10 cellular contexts compared by ENCODE assay signal in genomic region chr12:46493352-46494209, GRCh38.
A peak's percentile ranks its signal among the peaks of the same experiment; 100 is the strongest.
DNase-seq lines count a peak whose midpoint lies in the region; ATAC-seq, FAIRE-seq and TF ChIP-seq lines count a peak whose summit lies in the region.
"Had no signal": no experiment of that assay in that cellular context is flagged by ENCODE, and none has a peak within 500 bp of the region (broad histone marks: within the 10 kb centered on the region; RNA-seq: fewer than 3 reads in every experiment).

No MANE protein-coding gene starts in this region.

- WGBS in GM23248 (ENCODE audit: low coverage in 1 of 2, low lambda C conversion rate in 2 of 2, missing lambda C conversion rate in 2 of 2), 2 experiments = 41 to 48% methylated on average over 6 of the region's 6 CpGs

- in situ Hi-C loops in GM23248 (cut with MboI) = no loop called here

- H3K9ac ChIP-seq in GM23248 (peak overlapping the region; percentile 46), skeletal muscle satellite cell (ENCODE audit: low read depth, low read length) (peak overlapping the region; percentile 71), kidney (ENCODE audit: low read length in 2 of 2) (no peak overlapping the region)

- H3K9me3 ChIP-seq in GM23248 (ENCODE audit: low read depth) (no peaks in the 10 kb centered on the region), SJCRH30 (replicated peaks) (no peaks in the 10 kb centered on the region), skeletal muscle satellite cell (replicated peaks; ENCODE audit: low read length) (no peaks in the 10 kb centered on the region), kidney (ENCODE audit: control insufficient read depth in 1 of 2, low read length in 2 of 2) (no peaks in the 10 kb centered on the region)

- no peak for DNase-seq in GM23248
- DNase-seq in SJCRH30 = no peak
- DNase-seq in fibroblast of gingiva (ENCODE audit: low read depth) = peak; percentile 70
- DNase-seq in kidney = no peak
- DNase-seq in Kasumi-1 (lab: John Stamatoyannopoulos, UW) = no peak
- DNase-seq in SKM-1 (lab: John Stamatoyannopoulos, UW; ENCODE audit: unreplicated experiment) = no peak
- DNase-seq: activated CD8-positive, alpha-beta T cell treated with anti-CD3 and anti-CD28 coated beads, Interleukin-2, amount 10 ng/mL, durations not matched to agents 7 days and 5 days; retina had no signal

- H3K4me2 ChIP-seq in GM23248 (ENCODE audit: unreplicated experiment) = peak overlapping the region; percentile 81
- peak overlapping the region; percentile 64 for H3K4me2 ChIP-seq in skeletal muscle satellite cell (ENCODE audit: low read length)

- peak overlapping the region; percentile 63 for H3K4me3 ChIP-seq in GM23248
- peak overlapping the region; percentile 0; the same call in 1 of the 2 replicates for H3K4me3 ChIP-seq in SJCRH30
- peak overlapping the region; percentile 6 for H3K4me3 ChIP-seq in skeletal muscle satellite cell (ENCODE audit: low read length)
- H3K4me3 ChIP-seq in kidney (ENCODE audit: low read length in 2 of 2) = no peak overlapping the region

- H3K9me2 ChIP-seq in GM23248 (ENCODE audit: insufficient read depth) = no peaks in the 10 kb centered on the region

- H3K27ac ChIP-seq in GM23248 = peak overlapping the region; percentile 54
- peak overlapping the region; percentile 64 for H3K27ac ChIP-seq in SJCRH30
- peak overlapping the region in 1 of 2 donors; percentile 32 for H3K27ac ChIP-seq in kidney (ENCODE audit: low read depth in 2 of 2, low read length in 2 of 2)

- no peaks in the 10 kb centered on the region for H4K20me1 ChIP-seq in GM23248 (ENCODE audit: insufficient read depth)

- no peak for ATAC-seq in HG03045 (IDR thresholded peaks at IDR 0.05; ENCODE audit: unreplicated experiment)
- ATAC-seq: activated CD8-positive, alpha-beta T cell treated with anti-CD3 and anti-CD28 coated beads, Interleukin-2, amount 10 ng/mL, durations not matched to agents 7 days and 5 days had no signal

- intact Hi-C loops in kidney (cut with DNase I) = no loop called here

- H3K79me2 ChIP-seq in GM23248 (ENCODE audit: insufficient read depth) = peaks cover 20% of the 10 kb centered on the region; the same call in 1 of the 2 replicates

- no peak for FAIRE-seq in kidney (lab: Jason Lieb, UNC)

- peaks cover 62% of the 10 kb centered on the region for H3K4me1 ChIP-seq in GM23248 (ENCODE audit: insufficient read depth)
- peaks cover 40% of the 10 kb centered on the region for H3K4me1 ChIP-seq in SJCRH30
- H3K4me1 ChIP-seq in skeletal muscle satellite cell (ENCODE audit: control insufficient read depth, insufficient read depth, low read length) = peaks cover 52% of the 10 kb centered on the region
- H3K4me1 ChIP-seq in kidney (ENCODE audit: control insufficient read depth in 1 of 2, insufficient read depth in 1 of 2, low read depth in 1 of 2, low read length in 2 of 2) = no peaks in the 10 kb centered on the region

- no peaks in the 10 kb centered on the region for H3K36me3 ChIP-seq in GM23248 (ENCODE audit: low read depth)
- H3K36me3 ChIP-seq in SJCRH30 = no peaks in the 10 kb centered on the region
- no peaks in the 10 kb centered on the region for H3K36me3 ChIP-seq in skeletal muscle satellite cell (ENCODE audit: insufficient read depth, low read length)
- no peaks in the 10 kb centered on the region for H3K36me3 ChIP-seq in kidney (ENCODE audit: control insufficient read depth in 1 of 2, insufficient read depth in 2 of 2, low read length in 2 of 2)

- TF ChIP-seq CTCF in kidney (IDR thresholded peaks at IDR 0.05; ENCODE audit: borderline replicate concordance, extremely low read depth, insufficient read depth) = no peak

- H3F3A ChIP-seq in GM23248 (ENCODE audit: insufficient read depth) = peaks cover 49% of the 10 kb centered on the region

- H2AFZ ChIP-seq in GM23248 = peak overlapping the region; percentile 10; the same call in 1 of the 2 replicates

- H3K27me3 ChIP-seq in GM23248 (replicated peaks; ENCODE audit: insufficient read depth) (no peaks in the 10 kb centered on the region), SJCRH30 (no peaks in the 10 kb centered on the region), skeletal muscle satellite cell (ENCODE audit: control insufficient read depth, insufficient read depth, low read length) (no peaks in the 10 kb centered on the region)

Comparison
In these comparisons a context has a peak if more than half of its experiments do, and no peak if none do; other contexts are left out.
1. H3K4me3 ChIP-seq: peak in GM23248 (single experiment), SJCRH30 (single experiment) and skeletal muscle satellite cell (single experiment); none in kidney (0 of 2).
2. H3K9ac ChIP-seq: peak in GM23248 (single experiment) and skeletal muscle satellite cell (single experiment); none in kidney (0 of 2).